8 cellular contexts compared by ENCODE assay signal in genomic region chr17:80414508-80414802, GRCh38. TPM values are rescaled to one million over a fixed set of nuclear protein-coding genes. Genes with fewer than 3 reads are reported as not detected.
DNase-seq lines count a peak whose midpoint lies in the region; ATAC-seq, FAIRE-seq and TF ChIP-seq lines count a peak whose summit lies in the region.

No MANE protein-coding gene starts in this region.

- H3K4me3 Mint-ChIP-seq in T-helper 2 cell treated with Interferon-gamma antibody and Interleukin-4, amounts not matched to agents 5 μg/mL and 100 μg/mL, for 36 hours: peak overlapping the region; percentile 87
- H3K4me3 Mint-ChIP-seq in endothelial cell (ENCODE audit: unreplicated experiment): peak overlapping the region; percentile 88

- peak; percentile 15; the same call in 1 of the 2 replicates for TF ChIP-seq CTCF in OCI-LY1 (IDR thresholded peaks at IDR 0.05; ENCODE audit: low read length)
- no peak for TF ChIP-seq CTCF in endothelial cell (IDR thresholded peaks at IDR 0.05; ENCODE audit: unreplicated experiment)
- no peak for TF ChIP-seq CTCF in neutrophil (IDR thresholded peaks at IDR 0.05)

- H3K4me1 ChIP-seq in OCI-LY1 (ENCODE audit: insufficient read depth, low read length, severe bottlenecking) (peaks cover 13% of the 10 kb centered on the region), neutrophil (ENCODE audit: control insufficient read depth in 1 of 2, insufficient read depth in 1 of 2, low read depth in 1 of 2, low read length in 1 of 2) (peaks cover 13 to 16% of the 10 kb centered on the region in 2 experiments)

- no peak overlapping the region for H3K27ac ChIP-seq in OCI-LY1 (ENCODE audit: low read depth, low read length, poor library complexity, severe bottlenecking)
- H3K27ac ChIP-seq in neutrophil: peak overlapping the region; percentile 77

- H2AFZ ChIP-seq in OCI-LY1 (ENCODE audit: low read length): no peak overlapping the region

- H3K27me3 ChIP-seq in OCI-LY1 (ENCODE audit: insufficient read depth, low read length) (peaks cover 14% of the 10 kb centered on the region; the same call in 1 of the 2 replicates), neutrophil (peaks cover 54% of the 10 kb centered on the region)

- H3F3A ChIP-seq in OCI-LY1 (ENCODE audit: insufficient read depth, low read length): no peaks in the 10 kb centered on the region

- H4K20me1 ChIP-seq in OCI-LY1 (ENCODE audit: insufficient read depth, low read length): no peaks in the 10 kb centered on the region

- H3K27ac Mint-ChIP-seq in T-helper 2 cell treated with Interferon-gamma antibody and Interleukin-4, amounts not matched to agents 5 μg/mL and 100 μg/mL, for 36 hours: peak overlapping the region; percentile 4
- H3K27ac Mint-ChIP-seq in endothelial cell (ENCODE audit: unreplicated experiment): peak overlapping the region; percentile 76

- peak overlapping the region; percentile 59; the same call in 1 of the 2 replicates for H3K9ac ChIP-seq in OCI-LY1 (ENCODE audit: low read length)

- no peaks in the 10 kb centered on the region for H3K9me2 ChIP-seq in OCI-LY1 (ENCODE audit: low read depth, low read length)

- ATAC-seq in GM21737 (IDR thresholded peaks at IDR 0.05; ENCODE audit: unreplicated experiment): no peak

- peak overlapping the region; percentile 72 for H3K4me2 ChIP-seq in OCI-LY1 (ENCODE audit: low read length)

- H3K4me1 Mint-ChIP-seq in T-helper 2 cell treated with Interferon-gamma antibody and Interleukin-4, amounts not matched to agents 5 μg/mL and 100 μg/mL, for 36 hours (ENCODE audit: low read depth): peaks cover 7% of the 10 kb centered on the region
- peaks cover 49% of the 10 kb centered on the region for H3K4me1 Mint-ChIP-seq in endothelial cell (ENCODE audit: unreplicated experiment)

- peaks cover 29% of the 10 kb centered on the region for H3K27me3 Mint-ChIP-seq in T-helper 2 cell treated with Interferon-gamma antibody and Interleukin-4, amounts not matched to agents 5 μg/mL and 100 μg/mL, for 36 hours (ENCODE audit: low read depth)
- peaks cover 7% of the 10 kb centered on the region for H3K27me3 Mint-ChIP-seq in endothelial cell (ENCODE audit: unreplicated experiment)

- peaks cover 3% of the 10 kb centered on the region for H3K36me3 Mint-ChIP-seq in T-helper 2 cell treated with Interferon-gamma antibody and Interleukin-4, amounts not matched to agents 5 μg/mL and 100 μg/mL, for 36 hours (ENCODE audit: low read depth)
- H3K36me3 Mint-ChIP-seq in endothelial cell (ENCODE audit: low read depth, unreplicated experiment): peaks cover 21% of the 10 kb centered on the region

- H3K79me2 ChIP-seq in OCI-LY1 (ENCODE audit: insufficient read depth, low read length): no peaks in the 10 kb centered on the region

- H3K9me3 ChIP-seq in OCI-LY1 (ENCODE audit: low read length) (no peaks in the 10 kb centered on the region), neutrophil (no peaks in the 10 kb centered on the region)

- no peak for FAIRE-seq in H54 (lab: Jason Lieb, UNC)

- TF ChIP-seq POLR2A in H54 (IDR thresholded peaks at IDR 0.05; ENCODE audit: low read depth, low read length): no peak

- H3K36me3 ChIP-seq in OCI-LY1 (ENCODE audit: insufficient read depth, low read length): no peaks in the 10 kb centered on the region
- H3K36me3 ChIP-seq in neutrophil: peaks cover 12% of the 10 kb centered on the region

- DNase-seq in T-helper 2 cell treated with Interferon-gamma antibody and Interleukin-4, amounts not matched to agents 5 μg/mL and 100 μg/mL, for 36 hours (ENCODE audit: low spot score): no peak
- no peak for DNase-seq in T-helper 2 cell
- DNase-seq in endothelial cell (ENCODE audit: low spot score): no peak
- no peak for DNase-seq in H54 (ENCODE audit: insufficient read length, low spot score)
- no peak for DNase-seq in superior temporal gyrus (ENCODE audit: extremely low spot score)

- H3K4me3 ChIP-seq in OCI-LY1 (ENCODE audit: low read depth, low read length, poor library complexity, severe bottlenecking) (peak overlapping the region; percentile 67), neutrophil (ENCODE audit: low read depth in 1 of 2, low read length in 1 of 2) (peak overlapping the region; percentile 80 to 87)

- H3K9me3 Mint-ChIP-seq in T-helper 2 cell treated with Interferon-gamma antibody and Interleukin-4, amounts not matched to agents 5 μg/mL and 100 μg/mL, for 36 hours: no peaks in the 10 kb centered on the region
- H3K9me3 Mint-ChIP-seq in endothelial cell (ENCODE audit: unreplicated experiment): no peaks in the 10 kb centered on the region

RNA-seq across cellular contexts. Expression of gene ENDOV, which starts 0.5 kb away (rescaled TPM):
- total RNA-seq in endothelial cell (ENCODE audit: unreplicated experiment): 40.7 TPM
